Comparison of ENCODE assay signal across 8 cellular contexts in the genomic region with DNA sequence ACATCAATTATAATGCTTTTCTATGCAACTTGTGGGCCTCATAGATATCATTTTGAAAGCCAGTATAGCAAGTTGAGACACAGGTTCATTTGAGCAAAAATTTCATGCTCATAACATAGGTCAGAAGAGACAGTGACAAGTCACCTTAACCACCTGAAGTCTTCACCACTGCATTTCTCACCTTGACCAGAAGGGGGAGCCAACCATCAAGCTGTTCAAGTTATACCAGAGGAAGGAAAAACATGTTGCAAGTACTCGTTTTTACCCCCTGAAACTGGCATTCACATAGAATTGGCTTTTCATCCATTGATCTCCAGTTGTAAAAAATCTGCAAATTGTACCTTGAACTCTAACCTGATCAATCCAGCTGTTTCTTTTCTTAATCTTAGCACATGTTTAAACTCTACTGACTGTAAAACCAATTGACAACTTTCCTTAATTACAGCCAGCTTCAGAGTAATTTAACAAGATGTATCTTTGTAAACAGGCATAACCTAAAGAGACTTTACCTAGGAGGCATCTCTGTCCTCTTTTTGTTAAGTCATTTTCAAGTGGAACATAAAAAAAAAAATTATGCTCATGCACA. TPM values are rescaled to one million over a fixed set of nuclear protein-coding genes. Genes with fewer than 3 reads are reported as not detected.
DNase-seq lines count a peak whose midpoint lies in the region; ATAC-seq and TF ChIP-seq lines count a peak whose summit lies in the region.

No MANE protein-coding gene starts in this region.

- no peak for DNase-seq in Right ventricle myocardium superior
- no peak for DNase-seq in cardiac septum (ENCODE audit: low spot score)
- peak; percentile 58 for DNase-seq in NCI-H2171 treated with DMSO at 0.1 percent for 48 hours (lab: John Stamatoyannopoulos, UW)
- DNase-seq in cerebellar cortex (ENCODE audit: low spot score), result peak; percentile 84
- DNase-seq in right lobe of liver, result peak in 2 of 3 donors; percentile 39 to 72
- peak; percentile 78 for DNase-seq in stimulated activated CD8-positive, alpha-beta memory T cell treated with anti-CD3 and anti-CD28 coated beads, Interleukin-12 subunit alpha, Interleukin-12 subunit beta, amount 100 ng/mL, for 1 hour (ENCODE audit: low read depth)

- TF ChIP-seq POLR2A in right lobe of liver (IDR thresholded peaks at IDR 0.05), result no peak

- TF ChIP-seq CTCF in right lobe of liver (IDR thresholded peaks at IDR 0.05), result peak; percentile 86 to 96 (median 94)

- ATAC-seq in Right ventricle myocardium superior (ENCODE audit: poor library complexity) (peak; percentile 54), HG02938 (IDR thresholded peaks at IDR 0.05; ENCODE audit: unreplicated experiment) (peak; percentile 92), right lobe of liver (peak; percentile 85 to 91 (median 90))
- ATAC-seq in activated CD4-positive, CD25-positive, alpha-beta regulatory T cell treated with anti-CD3 and anti-CD28 coated beads, Interleukin-2, amount 50 U/mL, for 24 hours, result peak; percentile 68 to 74

- H3K36me3 ChIP-seq in right lobe of liver, result no peaks in the 10 kb centered on the region

- intact Hi-C loops in Right ventricle myocardium superior (cut with DNase I) (no loop called here), cardiac septum (cut with DNase I) (no loop called here), right lobe of liver (cut with DNase I) (no loop called here)

- no peak overlapping the region for H3K27ac ChIP-seq in right lobe of liver

- no peaks in the 10 kb centered on the region for H3K4me1 ChIP-seq in right lobe of liver

- H3K4me3 ChIP-seq in right lobe of liver, result no peak overlapping the region

- 0% methylated on average over 1 of the region's 1 CpG for WGBS in right lobe of liver (ENCODE audit: insufficient coverage, low coverage, low lambda C conversion rate, missing lambda C conversion rate)

- no peaks in the 10 kb centered on the region for H3K27me3 ChIP-seq in right lobe of liver

- H3K9me3 ChIP-seq in right lobe of liver, result no peaks in the 10 kb centered on the region

RNA-seq across cellular contexts. Expression of a gene that starts 1.4 kb away (rescaled TPM):
- total RNA-seq in Right ventricle myocardium superior (148 TPM), cardiac septum (117 TPM), right lobe of liver (under 1 TPM in 3 of 6 experiments, not detected in 3; 0.07 to 0.25 (median 0.13) TPM)

RNA-seq across cellular contexts. Expression of a gene that starts 36.2 kb away (rescaled TPM):
- total RNA-seq in Right ventricle myocardium superior (184 TPM), cardiac septum (167 TPM), right lobe of liver (10 to 100 TPM; 25.6 to 48.8 (median 36.3) TPM)

RNA-seq across cellular contexts. Expression of a gene that starts 40.8 kb away (rescaled TPM):
- total RNA-seq in Right ventricle myocardium superior (84.4 TPM), cardiac septum (84.7 TPM), right lobe of liver (10 to 100 TPM; 17.2 to 27.3 (median 20.3) TPM)

Comparison
In these comparisons a context has a peak if more than half of its experiments do, and no peak if none do; other contexts are left out.
1. DNase-seq: peak in NCI-H2171 treated with DMSO at 0.1 percent for 48 hours (single experiment), cerebellar cortex (single experiment), right lobe of liver (2 of 3) and stimulated activated CD8-positive, alpha-beta memory T cell treated with anti-CD3 and anti-CD28 coated beads, Interleukin-12 subunit alpha, Interleukin-12 subunit beta, amount 100 ng/mL, for 1 hour (single experiment); none in Right ventricle myocardium superior (single experiment) and cardiac septum (single experiment).
2. RNA of a gene that starts 1.4 kb away (total RNA-seq): 148 TPM in Right ventricle myocardium superior (single experiment) and 117 TPM in cardiac septum (single experiment); 0.07 to 0.25 TPM in right lobe of liver; every median in the first group is over 10 times any median in the second.
3. Peak in every context shown above with its lines, with median percentiles within 50 percentile points of each other: ATAC-seq.